In genomic region chr9:512555-513272, GRCh38 we compare ENCODE assay signal across 18 cellular contexts.
DNase-seq lines count a peak whose midpoint lies in the region; ATAC-seq lines count a peak whose summit lies in the region.
"Had no signal": no experiment of that assay in that cellular context is flagged by ENCODE, and none has a peak within 500 bp of the region (broad histone marks: within the 10 kb centered on the region; RNA-seq: fewer than 3 reads in every experiment).

No MANE protein-coding gene starts in this region.

- H3K9me3 ChIP-seq in SK-N-MC (ENCODE audit: low read depth, low read length) = no peaks in the 10 kb centered on the region

- 0 out of 2 replicates have a peak overlapping the region, but pooled peaks have one; percentile 14 for H3K27ac ChIP-seq in SK-N-MC
- H3K27ac ChIP-seq: BLaER1 had no signal

- no peak overlapping the region for H3K4me3 ChIP-seq in SK-N-MC
- H3K4me3 ChIP-seq: BLaER1 had no signal

- H3K9ac ChIP-seq in SK-N-MC (ENCODE audit: insufficient read length) = no peak overlapping the region
- H3K9ac ChIP-seq: BLaER1 had no signal

- no peak for ATAC-seq in HG03097 (IDR thresholded peaks at IDR 0.05; ENCODE audit: low FRiP score, unreplicated experiment)

- H3K36me3 ChIP-seq in SK-N-MC (ENCODE audit: insufficient read depth, low read length) = no peaks in the 10 kb centered on the region
- H3K36me3 ChIP-seq: BLaER1 had no signal

- peak in 2 of 3 experiments; percentile 66 to 82 for DNase-seq in NCI-H1417 (lab: John Stamatoyannopoulos, UW)
- DNase-seq in NCI-H1417 treated with DMSO at 0.1 percent for 48 hours (lab: John Stamatoyannopoulos, UW) = no peak
- peak; percentile 69 for DNase-seq in NCI-H187 treated with DMSO at 0.1 percent for 48 hours (lab: John Stamatoyannopoulos, UW)
- no peak for DNase-seq in SK-N-MC (ENCODE audit: low read depth, low spot score)
- DNase-seq in pons (ENCODE audit: low spot score) = peak; percentile 56
- no peak for DNase-seq in midbrain (lab: John Stamatoyannopoulos, UW)
- no peak for DNase-seq in anterior cingulate cortex (lab: John Stamatoyannopoulos, UW)
- DNase-seq: 8988T; DMS 273 treated with DMSO at 0.1 percent for 48 hours; EL; H9; NCI-H2107; NCI-H510A; NK-92 treated with Interleukin-12 subunit alpha and Interleukin-12 subunit beta, amount 100 ng/mL, for 24 hours; OCI-M1; RPMI8226 had no signal

Comparison
In these comparisons a context has a peak if more than half of its experiments do, and no peak if none do; other contexts are left out.
1. DNase-seq: peak in NCI-H1417 (2 of 3), NCI-H187 treated with DMSO at 0.1 percent for 48 hours (single experiment) and pons (single experiment); none in NCI-H1417 treated with DMSO at 0.1 percent for 48 hours (single experiment), SK-N-MC (single experiment), midbrain (single experiment) and anterior cingulate cortex (0 of 58).